Comparison of ENCODE assay signal across 15 cellular contexts in the genomic region with DNA sequence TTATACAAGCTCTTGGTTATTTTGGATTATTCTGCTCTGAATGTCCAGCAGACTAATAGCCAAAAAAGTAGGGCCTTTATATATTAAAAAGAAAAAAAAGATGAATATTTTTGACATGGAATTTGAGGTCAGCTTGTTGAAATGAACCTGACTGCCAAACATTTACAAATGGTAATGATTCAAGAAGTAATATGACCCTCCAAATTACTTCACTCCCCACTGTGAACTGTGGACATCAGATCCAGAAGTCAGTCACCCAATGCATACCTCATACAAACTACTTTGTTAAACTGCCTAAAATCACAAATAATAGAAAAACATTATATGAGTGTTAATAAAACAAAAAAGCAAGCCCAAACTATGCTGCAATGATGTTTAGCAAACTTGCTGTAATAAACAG. TPM values are rescaled to one million over a fixed set of nuclear protein-coding genes. Genes with fewer than 3 reads are reported as not detected.
DNase-seq lines count a peak whose midpoint lies in the region; ATAC-seq and TF ChIP-seq lines count a peak whose summit lies in the region.
"Had no signal": no experiment of that assay in that cellular context is flagged by ENCODE, and none has a peak within 500 bp of the region (broad histone marks: within the 10 kb centered on the region; RNA-seq: fewer than 3 reads in every experiment).

No MANE protein-coding gene starts in this region.

- TF ChIP-seq CTCF in ovary (IDR thresholded peaks at IDR 0.05) (no peak), left ventricle myocardium inferior (IDR thresholded peaks at IDR 0.05; ENCODE audit: borderline replicate concordance) (no peak)

- H3K4me3 ChIP-seq in ovary (no peak overlapping the region), left ventricle myocardium inferior (no peak overlapping the region), aorta (ENCODE audit: low read length in 2 of 2) (no peak overlapping the region)
- H3K4me3 ChIP-seq: lower lobe of right lung had no signal

- TF ChIP-seq EP300 in ovary (IDR thresholded peaks at IDR 0.05) = no peak

- H3K4me1 ChIP-seq in ovary (ENCODE audit: insufficient read depth) (peaks cover 5% of the 10 kb centered on the region), left ventricle myocardium inferior (peaks cover 31% of the 10 kb centered on the region), aorta (ENCODE audit: control insufficient read depth in 1 of 2, insufficient read depth in 2 of 2, low read length in 2 of 2) (no peaks in the 10 kb centered on the region)

- peak; percentile 43 for DNase-seq in AG08395 (ENCODE audit: low spot score)
- DNase-seq in LHCN-M2 (ENCODE audit: low read depth) = peak; percentile 75
- peak; percentile 25 for DNase-seq in brain pericyte (ENCODE audit: low read depth, low spot score)
- peak; percentile 46 for DNase-seq in kidney tubule cell (ENCODE audit: low spot score)
- no peak for DNase-seq in ovary
- DNase-seq in left ventricle myocardium inferior = no peak
- no peak for DNase-seq in NCI-H1417 (lab: John Stamatoyannopoulos, UW)
- DNase-seq in aorta = no peak
- DNase-seq: activated CD4-positive, alpha-beta T cell treated with anti-CD3 and anti-CD28 coated beads, Interleukin-2, amount 50 U/mL, for 4 hours; endodermal cell; GDM1; lower lobe of right lung; natural killer cell; NCI-H2171; NCI-H82 had no signal

- ATAC-seq in aorta (ENCODE audit: low FRiP score) = no peak
- ATAC-seq: lower lobe of right lung, natural killer cell had no signal

- H3K9me3 ChIP-seq in ovary = no peaks in the 10 kb centered on the region
- no peaks in the 10 kb centered on the region for H3K9me3 ChIP-seq in left ventricle myocardium inferior (replicated peaks)
- H3K9me3 ChIP-seq in aorta (ENCODE audit: control insufficient read depth, low read length) = no peaks in the 10 kb centered on the region
- H3K9me3 ChIP-seq: lower lobe of right lung had no signal

- no peak overlapping the region for H3K27ac ChIP-seq in ovary
- no peak overlapping the region for H3K27ac ChIP-seq in left ventricle myocardium inferior (replicated peaks)
- no peak overlapping the region for H3K27ac ChIP-seq in aorta (ENCODE audit: low read depth in 1 of 2, low read length in 2 of 2)
- H3K27ac ChIP-seq: lower lobe of right lung had no signal

- no peaks in the 10 kb centered on the region for H3K27me3 ChIP-seq in ovary
- no peaks in the 10 kb centered on the region for H3K27me3 ChIP-seq in left ventricle myocardium inferior (ENCODE audit: low read depth)
- no peaks in the 10 kb centered on the region for H3K27me3 ChIP-seq in aorta (ENCODE audit: control insufficient read depth in 1 of 2, insufficient read depth in 2 of 2, low read length in 1 of 2)

- TF ChIP-seq POLR2A in ovary (IDR thresholded peaks at IDR 0.05) = no peak

- intact Hi-C loops in ovary (cut with DNase I) (no loop called here), left ventricle myocardium inferior (cut with micrococcal nuclease) (no loop called here), aorta (cut with DNase I) (no loop called here)

- H3K36me3 ChIP-seq in ovary = no peaks in the 10 kb centered on the region
- H3K36me3 ChIP-seq in left ventricle myocardium inferior = peaks cover 38% of the 10 kb centered on the region
- H3K36me3 ChIP-seq in aorta (ENCODE audit: control insufficient read depth in 1 of 2, insufficient read depth in 2 of 2, low read length in 1 of 2) = peaks cover 4 to 12% of the 10 kb centered on the region in 2 donors

RNA-seq across cellular contexts. Expression of gene EPG5, which starts 10.0 kb away (rescaled TPM):
- 51.0 and 66.7 TPM in 2 replicates for total RNA-seq in LHCN-M2 (2014; rRNA removed)
- 28.7 TPM for polyA plus RNA-seq in LHCN-M2 (2012)
- total RNA-seq in ovary = 10 to 100 TPM; 16.4 to 28.4 (median 25.8) TPM
- polyA plus RNA-seq in ovary = 10 to 100 TPM in 1 of 2 donors, 1 to 10 TPM in 1; 8.9 to 13.6 TPM
- 18.2 TPM for total RNA-seq in left ventricle myocardium inferior
- total RNA-seq in aorta = 10 to 100 TPM; 28.4 to 37.3 TPM
- polyA plus RNA-seq in aorta = 10 to 100 TPM in 1 of 2 donors, 1 to 10 TPM in 1; 2.5 to 11.3 TPM

Comparison
In these comparisons a context has a peak if more than half of its experiments do, and no peak if none do; other contexts are left out.
1. DNase-seq: peak in AG08395 (single experiment), LHCN-M2 (single experiment), brain pericyte (single experiment) and kidney tubule cell (single experiment); none in ovary (0 of 5), left ventricle myocardium inferior (single experiment), NCI-H1417 (0 of 3) and aorta (0 of 2).